ENCODE assay signal across 2 cellular contexts in genomic region chr10:43249151-43249961, GRCh38.
TF ChIP-seq lines count a peak whose summit lies in the region.

No MANE protein-coding gene starts in this region.

TF ChIP-seq in H1, 55 proteins besides CTCF, POLR2A, EP300 and RAD21 (continued from another document):
- TF ChIP-seq GTF2F1 (IDR thresholded peaks at IDR 0.05; ENCODE audit: borderline replicate concordance, low read depth, low read length) (no peak), CREB1 (IDR thresholded peaks at IDR 0.05) (no peak), RBBP5 (IDR thresholded peaks at IDR 0.05; ENCODE audit: borderline replicate concordance, low read depth, low read length) (no peak), TCF12 (IDR thresholded peaks at IDR 0.05; ENCODE audit: low read depth, low read length) (no peak), E2F6 (IDR thresholded peaks at IDR 0.05) (no peak), EGR1 (IDR thresholded peaks at IDR 0.05; ENCODE audit: borderline replicate concordance, low read depth, low read length) (no peak), SP4 (IDR thresholded peaks at IDR 0.05; ENCODE audit: low read length) (no peak), ASH2L (IDR thresholded peaks at IDR 0.05; ENCODE audit: low read length) (no peak), TBP (IDR thresholded peaks at IDR 0.05; ENCODE audit: low read depth, low read length) (no peak), ZNF274 (IDR thresholded peaks at IDR 0.05; ENCODE audit: borderline replicate concordance, extremely low read depth, low read length) (no peak), NRF1 (IDR thresholded peaks at IDR 0.05; ENCODE audit: low read depth, low read length) (no peak), CBX5 (IDR thresholded peaks at IDR 0.05; ENCODE audit: low read depth, low read length) (no peak), CEBPB (IDR thresholded peaks at IDR 0.05; ENCODE audit: low read depth, low read length) (no peak), JUND (IDR thresholded peaks at IDR 0.05; ENCODE audit: low read length) (no peak)
TF ChIP-seq in H1: peak in this region for 0.

TF ChIP-seq in GM23338, 12 proteins besides CTCF, POLR2A, EP300 and RAD21 (continued from another document):
- TF ChIP-seq ETS1 (IDR thresholded peaks at IDR 0.05) (no peak), EZH2 (IDR thresholded peaks at IDR 0.05; ENCODE audit: low read depth, unreplicated experiment) (no peak), EZH2phosphoT487 (IDR thresholded peaks at IDR 0.05; ENCODE audit: unreplicated experiment) (no peak), POLR2AphosphoS5 (IDR thresholded peaks at IDR 0.05; ENCODE audit: low read depth) (no peak), ZNF114 (CRISPR knock-in tag; IDR thresholded peaks at IDR 0.05) (no peak), NANOG (IDR thresholded peaks at IDR 0.05; ENCODE audit: borderline replicate concordance) (no peak), JUNB (IDR thresholded peaks at IDR 0.05; ENCODE audit: unreplicated experiment) (no peak), ZNF462 (CRISPR knock-in tag; IDR thresholded peaks at IDR 0.05) (no peak), STAT1 (IDR thresholded peaks at IDR 0.05; ENCODE audit: unreplicated experiment) (no peak), REST (IDR thresholded peaks at IDR 0.05; ENCODE audit: unreplicated experiment) (no peak), ZNF331 (CRISPR knock-in tag; IDR thresholded peaks at IDR 0.05; ENCODE audit: low read depth) (no peak)
TF ChIP-seq in GM23338: peak in this region for 0.
